16 cellular contexts compared by ENCODE assay signal in the genomic region with DNA sequence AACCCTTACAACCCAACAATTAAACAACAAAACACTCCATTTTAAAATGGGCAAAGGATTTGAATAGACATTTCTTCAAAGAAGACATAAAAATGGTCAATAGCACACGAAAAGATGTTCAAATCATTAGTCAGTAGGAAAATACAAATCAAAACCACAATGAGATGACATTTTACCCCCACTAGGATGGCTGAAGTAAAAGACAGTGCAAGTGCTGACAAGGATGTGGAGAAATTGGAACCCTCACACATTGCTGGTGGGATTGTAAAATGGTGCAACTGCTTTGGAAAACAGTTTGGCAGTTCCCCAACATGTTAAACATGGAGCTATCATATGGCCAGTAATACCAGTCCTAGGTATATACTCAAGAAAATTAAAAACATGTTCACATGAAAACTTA. TPM values are rescaled to one million over a fixed set of nuclear protein-coding genes. Genes with fewer than 3 reads are reported as not detected.
A peak's percentile ranks its signal among the peaks of the same experiment; 100 is the strongest.
DNase-seq lines count a peak whose midpoint lies in the region; TF ChIP-seq lines count a peak whose summit lies in the region.
"Had no signal": no experiment of that assay in that cellular context is flagged by ENCODE, and none has a peak within 500 bp of the region (broad histone marks: within the 10 kb centered on the region; RNA-seq: fewer than 3 reads in every experiment).

No MANE protein-coding gene starts in this region.

- no peak overlapping the region for H3K4me3 ChIP-seq in skeletal muscle cell (ENCODE audit: low read depth, low read length)
- H3K4me3 ChIP-seq: GM23338 had no signal

- POLR2A ChIA-PET in HEK293T (lab: Yijun Ruan, JAX), result no interaction called here

- peak; percentile 36 for DNase-seq in EL
- DNase-seq in M059J (ENCODE audit: low read depth), result peak; percentile 60
- peak; percentile 49 for DNase-seq in fibroblast of gingiva (ENCODE audit: low read depth)
- DNase-seq in skeletal muscle cell (ENCODE audit: low read depth), result peak; percentile 69
- no peak for DNase-seq in NCI-H226
- DNase-seq in HEK293T (ENCODE audit: extremely low spot score), result no peak
- DNase-seq in HK-2 (ENCODE audit: unreplicated experiment), result no peak
- DNase-seq: C1 segment of cervical spinal cord; Caco-2; CD4-positive, CD25-positive, alpha-beta regulatory T cell; GF-D8; HCEC 1CT; HFFc6 had no signal

- CTCF ChIA-PET in HEK293T (lab: Yijun Ruan, JAX), result no interaction called here

TF ChIP-seq in HEK293T, 16 proteins besides CTCF, POLR2A, EP300 and RAD21:
- TF ChIP-seq TARDBP (IDR thresholded peaks at IDR 0.05) (no peak), BHLHE40 (IDR thresholded peaks at IDR 0.05; ENCODE audit: borderline replicate concordance) (no peak), ZNF384 (IDR thresholded peaks at IDR 0.05) (no peak)

RNA-seq across cellular contexts. Expression of a gene that starts 11.6 kb away (rescaled TPM):
- 2.1 and 7.0 TPM in 2 replicates for total RNA-seq in M059J (2014; rRNA removed; shearing (Covaris generic))
- total RNA-seq: A172; B cell; Caco-2; CD4-positive, CD25-positive, alpha-beta regulatory T cell had no signal

Comparison
In these comparisons a context has a peak if more than half of its experiments do, and no peak if none do; other contexts are left out.
1. DNase-seq: peak in EL (single experiment), M059J (single experiment), fibroblast of gingiva (single experiment) and skeletal muscle cell (single experiment); none in NCI-H226 (single experiment), HEK293T (single experiment) and HK-2 (single experiment).